In genomic region chr20:23655551-23656211, GRCh38 we compare ENCODE assay signal across 1 cellular context.
TF ChIP-seq lines count a peak whose summit lies in the region.

No MANE protein-coding gene starts in this region.

TF ChIP-seq in IMR-90, 13 proteins besides CTCF, POLR2A, EP300 and RAD21:
- TF ChIP-seq RFX5 (IDR thresholded peaks at IDR 0.05; ENCODE audit: low read depth, low read length) (no peak), RCOR1 (IDR thresholded peaks at IDR 0.05; ENCODE audit: insufficient replicate concordance, low read length) (no peak), FOS (IDR thresholded peaks at IDR 0.05; ENCODE audit: low read depth, low read length) (no peak), MAZ (IDR thresholded peaks at IDR 0.05; ENCODE audit: borderline replicate concordance, low read depth, low read length) (no peak), MAFK (IDR thresholded peaks at IDR 0.05; ENCODE audit: low read depth, low read length) (no peak), ELK1 (IDR thresholded peaks at IDR 0.05; ENCODE audit: borderline replicate concordance, low read depth, low read length) (no peak), CHD1 (IDR thresholded peaks at IDR 0.05; ENCODE audit: low read depth, low read length) (no peak), MXI1 (IDR thresholded peaks at IDR 0.05; ENCODE audit: borderline replicate concordance, low read depth, low read length) (no peak), SMC3 (IDR thresholded peaks at IDR 0.05; ENCODE audit: low read depth, low read length) (no peak), BHLHE40 (IDR thresholded peaks at IDR 0.05; ENCODE audit: low read depth, low read length) (no peak), CEBPB (IDR thresholded peaks at IDR 0.05; ENCODE audit: low read depth, low read length) (no peak), NFE2L2 (IDR thresholded peaks at IDR 0.05; ENCODE audit: low read depth, low read length) (no peak)
- TF ChIP-seq, protein P1, sequence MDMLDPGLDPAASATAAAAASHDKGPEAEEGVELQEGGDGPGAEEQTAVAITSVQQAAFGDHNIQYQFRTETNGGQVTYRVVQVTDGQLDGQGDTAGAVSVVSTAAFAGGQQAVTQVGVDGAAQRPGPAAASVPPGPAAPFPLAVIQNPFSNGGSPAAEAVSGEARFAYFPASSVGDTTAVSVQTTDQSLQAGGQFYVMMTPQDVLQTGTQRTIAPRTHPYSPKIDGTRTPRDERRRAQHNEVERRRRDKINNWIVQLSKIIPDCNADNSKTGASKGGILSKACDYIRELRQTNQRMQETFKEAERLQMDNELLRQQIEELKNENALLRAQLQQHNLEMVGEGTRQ (IDR thresholded peaks at IDR 0.05; ENCODE audit: low read depth, low read length) = no peak
